Comparison of ENCODE assay signal across 14 cellular contexts in the genomic region with DNA sequence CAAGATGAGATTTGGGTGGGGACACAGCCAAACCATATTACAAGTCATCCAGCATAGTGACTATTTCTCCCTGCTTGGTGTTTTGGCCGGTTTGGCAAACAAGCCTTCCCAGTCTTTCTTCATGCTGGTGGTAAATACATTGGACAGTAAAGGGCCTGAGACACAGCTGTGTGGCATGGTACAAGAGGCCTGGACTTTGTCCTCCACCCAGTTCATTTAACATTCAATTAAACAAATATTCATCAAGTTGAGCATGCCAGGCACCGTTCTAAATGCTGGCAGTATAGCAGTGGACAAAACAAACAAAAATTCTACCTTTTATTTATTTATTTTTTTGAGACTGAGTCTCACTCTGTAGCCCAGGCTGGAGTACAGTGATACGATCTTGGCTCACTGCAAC.
A peak's percentile ranks its signal among the peaks of the same experiment; 100 is the strongest.
DNase-seq lines count a peak whose midpoint lies in the region; ATAC-seq and TF ChIP-seq lines count a peak whose summit lies in the region.
"Had no signal": no experiment of that assay in that cellular context is flagged by ENCODE, and none has a peak within 500 bp of the region (broad histone marks: within the 10 kb centered on the region; RNA-seq: fewer than 3 reads in every experiment).

No MANE protein-coding gene starts in this region.

- no peaks in the 10 kb centered on the region for H3K27me3 ChIP-seq in body of pancreas

- no peak overlapping the region for H3K4me3 ChIP-seq in body of pancreas
- H3K4me3 ChIP-seq: HAP-1 had no signal

- no peak overlapping the region for H3K27ac Mint-ChIP-seq in immature natural killer cell
- no peak overlapping the region for H3K27ac Mint-ChIP-seq in progenitor cell of endocrine pancreas
- H3K27ac Mint-ChIP-seq: CD4-positive, alpha-beta memory T cell; HFFc6 had no signal

- intact Hi-C loops in body of pancreas (cut with DNase I) (no loop called here), left colon (cut with DNase I, micrococcal nuclease) (no loop called here)

- H3K4me3 Mint-ChIP-seq in immature natural killer cell (no peak overlapping the region), progenitor cell of endocrine pancreas (ENCODE audit: low read depth) (no peak overlapping the region)
- H3K4me3 Mint-ChIP-seq: CD4-positive, alpha-beta memory T cell; HFFc6 had no signal

- no peaks in the 10 kb centered on the region for H3K4me1 ChIP-seq in body of pancreas
- H3K4me1 ChIP-seq: HAP-1 had no signal

- H3K36me3 Mint-ChIP-seq in immature natural killer cell = no peaks in the 10 kb centered on the region
- peaks cover 2% of the 10 kb centered on the region for H3K36me3 Mint-ChIP-seq in progenitor cell of endocrine pancreas (ENCODE audit: insufficient read depth)
- H3K36me3 Mint-ChIP-seq: CD4-positive, alpha-beta memory T cell had no signal

- H3K27me3 Mint-ChIP-seq in immature natural killer cell (ENCODE audit: low read depth in 3 of 3) (peaks cover 0 to 2% (median 0%) of the 10 kb centered on the region in 3 donors), progenitor cell of endocrine pancreas (no peaks in the 10 kb centered on the region)
- H3K27me3 Mint-ChIP-seq: CD4-positive, alpha-beta memory T cell had no signal

- H3K4me1 Mint-ChIP-seq in immature natural killer cell (peaks cover 0 to 5% of the 10 kb centered on the region in 2 donors), progenitor cell of endocrine pancreas (ENCODE audit: low read depth) (peaks cover 2% of the 10 kb centered on the region)

- 45 to 56% methylated on average over 3 of the region's 3 CpGs for WGBS in body of pancreas, 2 donors

- ATAC-seq in body of pancreas = peak; percentile 35
- ATAC-seq in left colon = peak; percentile 27

- H3K9me3 Mint-ChIP-seq in immature natural killer cell (peaks cover 0 to 2% (median 0%) of the 10 kb centered on the region in 6 donors), progenitor cell of endocrine pancreas (ENCODE audit: low read depth) (peaks cover 4% of the 10 kb centered on the region)
- H3K9me3 Mint-ChIP-seq: CD4-positive, alpha-beta memory T cell had no signal

- no peak for TF ChIP-seq POLR2A in body of pancreas (IDR thresholded peaks at IDR 0.05)

- H3K27ac ChIP-seq in body of pancreas = no peak overlapping the region

- no peaks in the 10 kb centered on the region for H3K9me3 ChIP-seq in body of pancreas
- H3K9me3 ChIP-seq: HAP-1 had no signal

- no peak for TF ChIP-seq CTCF in body of pancreas (IDR thresholded peaks at IDR 0.05)
- TF ChIP-seq CTCF in progenitor cell of endocrine pancreas (IDR thresholded peaks at IDR 0.05; ENCODE audit: unreplicated experiment) = no peak

- DNase-seq in body of pancreas = no peak
- no peak for DNase-seq in left colon
- peak; percentile 23 for DNase-seq in mucosa of gallbladder (ENCODE audit: low spot score)
- DNase-seq in NCI-H69 (lab: John Stamatoyannopoulos, UW) = no peak
- no peak for DNase-seq in immature natural killer cell
- no peak for DNase-seq in progenitor cell of endocrine pancreas (ENCODE audit: low spot score, unreplicated experiment)
- DNase-seq: C1 segment of cervical spinal cord; Calu3; CD4-positive, alpha-beta memory T cell; COR-L47; DMS79 treated with DMSO at 0.1 percent for 48 hours; GOT3; HFFc6 had no signal

- no peaks in the 10 kb centered on the region for H3K36me3 ChIP-seq in body of pancreas (replicated peaks in 1 of 2; ENCODE audit: insufficient read depth in 1 of 2, low read depth in 2 of 2)
- H3K36me3 ChIP-seq: HAP-1 had no signal
